In the genomic region with DNA sequence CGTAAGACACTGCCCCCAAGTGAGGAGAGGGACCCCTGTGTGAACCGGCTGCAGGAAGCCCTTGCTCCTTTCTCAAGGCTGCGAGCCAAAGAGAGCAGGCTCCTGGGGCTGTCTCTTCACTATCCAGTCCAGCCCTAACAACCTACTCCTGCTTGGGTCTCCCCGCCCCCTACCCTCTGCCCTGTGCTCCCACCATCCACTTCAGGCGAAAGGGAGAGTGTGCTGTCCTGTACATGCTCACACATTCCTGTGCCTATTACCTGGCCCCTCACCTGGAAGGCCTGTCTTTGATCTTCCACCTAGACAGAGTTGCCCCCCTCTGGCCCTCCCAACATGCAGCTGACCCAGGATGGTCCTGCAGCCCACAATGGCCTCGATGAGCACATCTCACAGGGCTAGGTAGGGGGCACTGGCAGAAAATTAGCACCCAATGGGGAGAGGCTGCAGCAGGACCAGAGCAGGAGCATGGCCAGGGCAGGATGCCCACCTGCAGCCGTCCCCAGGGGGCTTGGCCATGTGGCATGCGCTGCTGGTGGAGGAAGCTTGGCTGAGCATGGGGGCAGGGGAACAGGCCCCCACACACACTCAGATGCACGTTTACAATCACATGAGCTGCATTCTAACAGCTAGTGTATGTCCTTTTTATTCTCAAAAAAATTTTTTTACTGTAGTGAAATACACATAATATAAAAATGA, we compare ENCODE assay signal across 11 cellular contexts.
"Had no signal": no experiment of that assay in that cellular context is flagged by ENCODE, and none has a peak within 500 bp of the region (broad histone marks: within the 10 kb centered on the region; RNA-seq: fewer than 3 reads in every experiment).

No MANE protein-coding gene starts in this region.

- H3K4me3 ChIP-seq: heart left ventricle, thyroid gland had no signal

- DNase-seq: activated CD4-positive, alpha-beta T cell treated with anti-CD3 and anti-CD28 coated beads, Interleukin-2, amount 50 U/mL, for 4 hours; activated CD4-positive, CD25-positive, alpha-beta regulatory T cell treated with anti-CD3 and anti-CD28 coated beads, Interleukin-2, amount 50 U/mL, for 72 hours; activated gamma-delta T cell treated with Interleukin-2 at 50 U/mL for 16 hours; activated naive CD8-positive, alpha-beta T cell treated with anti-CD3 and anti-CD28 coated beads, Interleukin-2, amount 50 U/mL, for 24 hours; nucleus accumbens; stimulated activated CD4-positive, alpha-beta T cell treated with anti-CD3 and anti-CD28 coated beads, Interleukin-15, amount 100 ng/mL, for 24 hours; stimulated activated CD4-positive, alpha-beta T cell treated with anti-CD3 and anti-CD28 coated beads, Interleukin-4, amount 100 ng/mL, for 24 hours had no signal

- H3K27me3 ChIP-seq: foreskin keratinocyte, thyroid gland had no signal

- ATAC-seq: activated naive CD8-positive, alpha-beta T cell treated with anti-CD3 and anti-CD28 coated beads, Interleukin-2, amount 50 U/mL, for 24 hours; left lobe of liver had no signal

- H3K36me3 ChIP-seq: heart left ventricle, thyroid gland had no signal

- H3K9me3 ChIP-seq: thyroid gland had no signal

- H3K27ac ChIP-seq: foreskin keratinocyte, thyroid gland had no signal

- H3K4me1 ChIP-seq: foreskin keratinocyte had no signal
